9 cellular contexts compared by ENCODE assay signal in the genomic region with DNA sequence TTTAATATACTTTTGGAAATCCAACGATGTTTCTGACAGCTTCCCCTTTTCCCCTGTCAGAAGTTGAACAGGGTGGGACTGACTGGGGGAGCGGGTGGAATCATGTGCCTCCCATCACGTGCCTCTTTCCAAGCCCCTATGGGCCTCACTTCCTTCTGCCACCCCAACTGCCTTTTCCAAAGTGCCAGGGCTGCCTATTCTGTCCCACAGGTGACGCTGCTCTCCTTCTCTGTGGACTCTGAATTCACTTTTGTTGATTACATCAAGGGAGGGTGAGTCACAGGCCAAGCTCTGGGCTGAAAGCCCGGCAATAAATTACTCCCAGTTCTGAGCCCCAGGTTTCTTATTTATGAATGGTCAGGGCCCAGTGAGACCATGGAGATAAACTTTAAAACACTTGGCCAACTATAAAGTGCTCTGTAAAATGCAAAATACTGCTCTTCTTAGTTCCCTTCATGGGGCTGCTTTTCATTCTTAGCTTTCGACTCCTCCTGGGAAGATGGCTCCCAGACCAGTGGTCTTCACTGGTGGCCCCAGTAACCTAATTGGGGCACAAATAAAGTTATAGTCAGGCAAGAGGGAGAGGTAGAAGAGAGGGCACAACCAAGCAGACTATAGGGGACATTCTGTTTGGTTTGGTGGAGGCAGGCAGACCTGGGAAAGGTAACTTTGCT. TPM values are rescaled to one million over a fixed set of nuclear protein-coding genes. Genes with fewer than 3 reads are reported as not detected.
DNase-seq lines count a peak whose midpoint lies in the region; ATAC-seq and TF ChIP-seq lines count a peak whose summit lies in the region.
"Had no signal": no experiment of that assay in that cellular context is flagged by ENCODE, and none has a peak within 500 bp of the region (broad histone marks: within the 10 kb centered on the region; RNA-seq: fewer than 3 reads in every experiment).

No MANE protein-coding gene starts in this region.

- peaks cover 2% of the 10 kb centered on the region for H3K4me1 Mint-ChIP-seq in activated CD4-positive, alpha-beta memory T cell treated with anti-CD3 and anti-CD28 coated beads, Interleukin-2, amount 10 ng/mL, durations not matched to agents 7 days and 5 days
- no peaks in the 10 kb centered on the region for H3K4me1 Mint-ChIP-seq in activated T-helper 1 cell treated with anti-CD3 and anti-CD28 coated beads, Interleukin-12 subunit alpha, Interleukin-12 subunit beta, Interleukin-2, Interleukin-4 antibody, amounts not matched to agents 30 ng/mL and 10 ng/mL and 1 ng/mL, durations not matched to agents 14 hours and 24 hours and 36 hours (ENCODE audit: low read depth)

- H3K36me3 Mint-ChIP-seq in activated CD4-positive, alpha-beta memory T cell treated with anti-CD3 and anti-CD28 coated beads, Interleukin-2, amount 10 ng/mL, durations not matched to agents 7 days and 5 days (ENCODE audit: low read depth): no peaks in the 10 kb centered on the region
- no peaks in the 10 kb centered on the region for H3K36me3 Mint-ChIP-seq in activated T-helper 1 cell treated with anti-CD3 and anti-CD28 coated beads, Interleukin-12 subunit alpha, Interleukin-12 subunit beta, Interleukin-2, Interleukin-4 antibody, amounts not matched to agents 30 ng/mL and 10 ng/mL and 1 ng/mL, durations not matched to agents 14 hours and 24 hours and 36 hours (ENCODE audit: low read depth)

- TF ChIP-seq EP300 in ovary (IDR thresholded peaks at IDR 0.05): no peak

- H3K4me1 ChIP-seq in foreskin keratinocyte (no peaks in the 10 kb centered on the region), ovary (ENCODE audit: insufficient read depth) (no peaks in the 10 kb centered on the region)

- POLR2A ChIA-PET in activated CD4-positive, alpha-beta memory T cell treated with anti-CD3 and anti-CD28 coated beads, Interleukin-2, amount 10 ng/mL, durations not matched to agents 7 days and 5 days (lab: Charles Lee): no interaction called here

- peaks cover 15% of the 10 kb centered on the region for H3K27me3 Mint-ChIP-seq in activated CD4-positive, alpha-beta memory T cell treated with anti-CD3 and anti-CD28 coated beads, Interleukin-2, amount 10 ng/mL, durations not matched to agents 7 days and 5 days
- peaks cover 4% of the 10 kb centered on the region for H3K27me3 Mint-ChIP-seq in activated T-helper 1 cell treated with anti-CD3 and anti-CD28 coated beads, Interleukin-12 subunit alpha, Interleukin-12 subunit beta, Interleukin-2, Interleukin-4 antibody, amounts not matched to agents 30 ng/mL and 10 ng/mL and 1 ng/mL, durations not matched to agents 14 hours and 24 hours and 36 hours (ENCODE audit: insufficient read depth)

- no peak overlapping the region for H3K27ac Mint-ChIP-seq in activated CD4-positive, alpha-beta memory T cell treated with anti-CD3 and anti-CD28 coated beads, Interleukin-2, amount 10 ng/mL, durations not matched to agents 7 days and 5 days
- H3K27ac Mint-ChIP-seq in activated T-helper 1 cell treated with anti-CD3 and anti-CD28 coated beads, Interleukin-12 subunit alpha, Interleukin-12 subunit beta, Interleukin-2, Interleukin-4 antibody, amounts not matched to agents 30 ng/mL and 10 ng/mL and 1 ng/mL, durations not matched to agents 14 hours and 24 hours and 36 hours: no peak overlapping the region

- DNase-seq in DMS 273 (lab: John Stamatoyannopoulos, UW; ENCODE audit: unreplicated experiment): peak; percentile 89
- DNase-seq in KG1 (lab: John Stamatoyannopoulos, UW): peak; percentile 48
- peak; percentile 40 for DNase-seq in activated CD4-positive, alpha-beta memory T cell treated with anti-CD3 and anti-CD28 coated beads, Interleukin-2, amount 10 ng/mL, durations not matched to agents 7 days and 5 days
- peak; percentile 46 to 68 for DNase-seq in foreskin keratinocyte
- peak; percentile 59 to 85 (median 74) for DNase-seq in ovary
- no peak for DNase-seq in activated T-helper 1 cell treated with anti-CD3 and anti-CD28 coated beads, Interleukin-12 subunit alpha, Interleukin-12 subunit beta, Interleukin-2, Interleukin-4 antibody, amounts not matched to agents 30 ng/mL and 10 ng/mL and 1 ng/mL, durations not matched to agents 14 hours and 24 hours and 36 hours (ENCODE audit: low spot score)
- DNase-seq in NCI-H187 treated with DMSO at 0.1 percent for 48 hours (lab: John Stamatoyannopoulos, UW): no peak

- no peak overlapping the region for H3K4me3 ChIP-seq in ovary
- H3K4me3 ChIP-seq: SK-N-MC had no signal

- intact Hi-C loops in ovary (cut with DNase I): no loop called here
- intact Hi-C loops in activated T-helper 1 cell treated with anti-CD3 and anti-CD28 coated beads, Interleukin-12 subunit alpha, Interleukin-12 subunit beta, Interleukin-2, Interleukin-4 antibody, amounts not matched to agents 30 ng/mL and 10 ng/mL and 1 ng/mL, durations not matched to agents 14 hours and 24 hours and 36 hours (cut with micrococcal nuclease): no loop called here

- H3K27me3 ChIP-seq in foreskin keratinocyte (peaks cover 16% of the 10 kb centered on the region), ovary (no peaks in the 10 kb centered on the region)

- WGBS in ovary, 3 donors: 22 to 32% (median 25%) methylated on average over 6 of the region's 6 CpGs

- no peak overlapping the region for H3K27ac ChIP-seq in foreskin keratinocyte
- H3K27ac ChIP-seq in ovary: no peak overlapping the region
- H3K27ac ChIP-seq: SK-N-MC had no signal

- TF ChIP-seq POLR2A in ovary (IDR thresholded peaks at IDR 0.05): no peak

- CTCF ChIA-PET in activated CD4-positive, alpha-beta memory T cell treated with anti-CD3 and anti-CD28 coated beads, Interleukin-2, amount 10 ng/mL, durations not matched to agents 7 days and 5 days (lab: Charles Lee): interaction anchor here (1.0 to 3.6 kb wide), 3 partner anchors 12 to 217 kb away, joined by 3 to 19 read pairs (median 3); partner anchors contain the start of gene CRELD1

- no peaks in the 10 kb centered on the region for H3K9me3 ChIP-seq in ovary

- no peak overlapping the region for H3K4me3 Mint-ChIP-seq in activated CD4-positive, alpha-beta memory T cell treated with anti-CD3 and anti-CD28 coated beads, Interleukin-2, amount 10 ng/mL, durations not matched to agents 7 days and 5 days
- no peak overlapping the region for H3K4me3 Mint-ChIP-seq in activated T-helper 1 cell treated with anti-CD3 and anti-CD28 coated beads, Interleukin-12 subunit alpha, Interleukin-12 subunit beta, Interleukin-2, Interleukin-4 antibody, amounts not matched to agents 30 ng/mL and 10 ng/mL and 1 ng/mL, durations not matched to agents 14 hours and 24 hours and 36 hours

- no peaks in the 10 kb centered on the region for H3K9me3 Mint-ChIP-seq in activated CD4-positive, alpha-beta memory T cell treated with anti-CD3 and anti-CD28 coated beads, Interleukin-2, amount 10 ng/mL, durations not matched to agents 7 days and 5 days
- no peaks in the 10 kb centered on the region for H3K9me3 Mint-ChIP-seq in activated T-helper 1 cell treated with anti-CD3 and anti-CD28 coated beads, Interleukin-12 subunit alpha, Interleukin-12 subunit beta, Interleukin-2, Interleukin-4 antibody, amounts not matched to agents 30 ng/mL and 10 ng/mL and 1 ng/mL, durations not matched to agents 14 hours and 24 hours and 36 hours

- peak; percentile 94 for TF ChIP-seq CTCF in foreskin keratinocyte (conservative IDR thresholded peaks at IDR 0.05)
- peak; percentile 21 to 83 (median 61) for TF ChIP-seq CTCF in ovary (IDR thresholded peaks at IDR 0.05)

- peak; percentile 89 for ATAC-seq in foreskin keratinocyte
- ATAC-seq in GM19324 (IDR thresholded peaks at IDR 0.05; ENCODE audit: low FRiP score, unreplicated experiment): no peak

- no peaks in the 10 kb centered on the region for H3K36me3 ChIP-seq in ovary

RNA-seq across cellular contexts. Expression of gene CPNE9, which starts 12.3 kb away (rescaled TPM):
- total RNA-seq in activated CD4-positive, alpha-beta memory T cell treated with anti-CD3 and anti-CD28 coated beads, Interleukin-2, amount 10 ng/mL, durations not matched to agents 7 days and 5 days: under 1 TPM in 1 of 2 experiments, not detected in 1; 0.33 TPM
- total RNA-seq in foreskin keratinocyte: not detected in 2 replicates
- polyA plus RNA-seq in foreskin keratinocyte: not detected in 2 replicates
- total RNA-seq in ovary: not detected
- under 1 TPM in 1 of 2 donors, not detected in 1; 0.07 TPM for polyA plus RNA-seq in ovary
- 0.93 TPM in 1 of 2 replicates, not detected in the other for total RNA-seq in activated T-helper 1 cell treated with anti-CD3 and anti-CD28 coated beads, Interleukin-12 subunit alpha, Interleukin-12 subunit beta, Interleukin-2, Interleukin-4 antibody, amounts not matched to agents 30 ng/mL and 10 ng/mL and 1 ng/mL, durations not matched to agents 14 hours and 24 hours and 36 hours

RNA-seq across cellular contexts. Expression of gene BRPF1, which starts 15.6 kb away (rescaled TPM):
- total RNA-seq in activated CD4-positive, alpha-beta memory T cell treated with anti-CD3 and anti-CD28 coated beads, Interleukin-2, amount 10 ng/mL, durations not matched to agents 7 days and 5 days: 10 to 100 TPM; 38.9 to 41.9 TPM
- total RNA-seq in foreskin keratinocyte (14.0 and 15.3 TPM in 2 replicates), ovary (10 to 100 TPM; 11.7 to 26.4 (median 23.1) TPM)
- polyA plus RNA-seq in foreskin keratinocyte (7.4 TPM in 2 replicates), ovary (10 to 100 TPM in 1 of 2 donors, 1 to 10 TPM in 1; 7.2 to 12.1 TPM)
- total RNA-seq in activated T-helper 1 cell treated with anti-CD3 and anti-CD28 coated beads, Interleukin-12 subunit alpha, Interleukin-12 subunit beta, Interleukin-2, Interleukin-4 antibody, amounts not matched to agents 30 ng/mL and 10 ng/mL and 1 ng/mL, durations not matched to agents 14 hours and 24 hours and 36 hours: 44.6 and 45.9 TPM in 2 replicates

RNA-seq across cellular contexts. Expression of gene OGG1, which starts 33.9 kb away (rescaled TPM):
- total RNA-seq in activated CD4-positive, alpha-beta memory T cell treated with anti-CD3 and anti-CD28 coated beads, Interleukin-2, amount 10 ng/mL, durations not matched to agents 7 days and 5 days: 10 to 100 TPM; 29.5 to 34.3 TPM
- total RNA-seq in foreskin keratinocyte (22.4 and 23.1 TPM in 2 replicates), ovary (10 to 100 TPM; 16.8 to 54.3 (median 31.5) TPM)
- polyA plus RNA-seq in foreskin keratinocyte (22.4 and 25.2 TPM in 2 replicates), ovary (10 to 100 TPM; 28.1 to 28.9 TPM)
- total RNA-seq in activated T-helper 1 cell treated with anti-CD3 and anti-CD28 coated beads, Interleukin-12 subunit alpha, Interleukin-12 subunit beta, Interleukin-2, Interleukin-4 antibody, amounts not matched to agents 30 ng/mL and 10 ng/mL and 1 ng/mL, durations not matched to agents 14 hours and 24 hours and 36 hours: 40.2 and 40.6 TPM in 2 replicates

RNA-seq across cellular contexts. Expression of gene CAMK1, which starts 53.8 kb away (rescaled TPM):
- total RNA-seq in activated CD4-positive, alpha-beta memory T cell treated with anti-CD3 and anti-CD28 coated beads, Interleukin-2, amount 10 ng/mL, durations not matched to agents 7 days and 5 days: 10 to 100 TPM; 18.5 to 20.2 TPM
- 6.6 and 9.3 TPM in 2 replicates for total RNA-seq in foreskin keratinocyte
- polyA plus RNA-seq in foreskin keratinocyte: 8.7 and 10.7 TPM in 2 replicates
- 10 to 100 TPM; 38.4 to 67.3 (median 48.4) TPM for total RNA-seq in ovary
- 10 to 100 TPM; 34.8 to 38.7 TPM for polyA plus RNA-seq in ovary
- total RNA-seq in activated T-helper 1 cell treated with anti-CD3 and anti-CD28 coated beads, Interleukin-12 subunit alpha, Interleukin-12 subunit beta, Interleukin-2, Interleukin-4 antibody, amounts not matched to agents 30 ng/mL and 10 ng/mL and 1 ng/mL, durations not matched to agents 14 hours and 24 hours and 36 hours: 55.0 and 57.8 TPM in 2 replicates

Comparison
In these comparisons a context has a peak if more than half of its experiments do, and no peak if none do; other contexts are left out.
1. DNase-seq: peak in DMS 273 (single experiment), KG1 (single experiment), activated CD4-positive, alpha-beta memory T cell treated with anti-CD3 and anti-CD28 coated beads, Interleukin-2, amount 10 ng/mL, durations not matched to agents 7 days and 5 days (single experiment), foreskin keratinocyte (2 of 2) and ovary (5 of 5); none in activated T-helper 1 cell treated with anti-CD3 and anti-CD28 coated beads, Interleukin-12 subunit alpha, Interleukin-12 subunit beta, Interleukin-2, Interleukin-4 antibody, amounts not matched to agents 30 ng/mL and 10 ng/mL and 1 ng/mL, durations not matched to agents 14 hours and 24 hours and 36 hours (single experiment) and NCI-H187 treated with DMSO at 0.1 percent for 48 hours (single experiment).